ENCODE assay signal across 8 cellular contexts in the genomic region with DNA sequence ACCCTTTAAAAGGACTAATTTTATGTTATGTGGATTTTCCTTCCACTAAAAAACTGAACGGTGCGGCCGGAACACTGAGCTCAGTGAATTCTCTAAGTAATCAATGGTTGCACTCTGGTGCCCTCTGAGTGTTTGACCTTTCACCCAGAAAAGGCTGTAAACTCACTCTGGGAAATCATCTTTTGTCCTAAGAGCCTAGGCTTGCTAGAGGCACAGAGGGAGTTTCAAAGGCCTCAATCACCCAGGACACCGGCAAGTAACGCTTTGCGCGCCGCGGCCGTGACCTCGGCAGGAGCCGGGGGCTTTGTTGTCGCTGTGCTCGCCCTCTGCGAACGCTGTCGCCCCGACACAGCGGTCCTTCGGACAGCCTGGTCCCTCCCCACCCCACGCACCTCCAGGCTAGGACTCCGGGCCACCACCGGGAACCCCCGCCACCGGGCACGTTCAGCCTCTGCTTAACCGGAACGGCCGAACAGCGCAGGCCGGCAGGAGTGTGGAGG.
DNase-seq lines count a peak whose midpoint lies in the region; ATAC-seq and TF ChIP-seq lines count a peak whose summit lies in the region.

No MANE protein-coding gene starts in this region.

- peaks cover 15% of the 10 kb centered on the region for H3K36me3 Mint-ChIP-seq in T-helper 2 cell treated with Interferon-gamma antibody and Interleukin-4, amounts not matched to agents 5 μg/mL and 100 μg/mL, for 36 hours (ENCODE audit: low read depth)
- peaks cover 40% of the 10 kb centered on the region for H3K36me3 Mint-ChIP-seq in effector memory CD8-positive, alpha-beta T cell (ENCODE audit: insufficient read depth)
- peaks cover 4% of the 10 kb centered on the region for H3K36me3 Mint-ChIP-seq in nephron (ENCODE audit: low read depth)

- peak overlapping the region; percentile 85 for H3K27ac Mint-ChIP-seq in T-helper 2 cell treated with Interferon-gamma antibody and Interleukin-4, amounts not matched to agents 5 μg/mL and 100 μg/mL, for 36 hours
- H3K27ac Mint-ChIP-seq in effector memory CD8-positive, alpha-beta T cell, result peak overlapping the region; percentile 96 to 99
- H3K27ac Mint-ChIP-seq in nephron, result peak overlapping the region; percentile 64 to 93 (median 89)

- H3K9me3 Mint-ChIP-seq in T-helper 2 cell treated with Interferon-gamma antibody and Interleukin-4, amounts not matched to agents 5 μg/mL and 100 μg/mL, for 36 hours, result no peaks in the 10 kb centered on the region
- no peaks in the 10 kb centered on the region for H3K9me3 Mint-ChIP-seq in effector memory CD8-positive, alpha-beta T cell
- no peaks in the 10 kb centered on the region for H3K9me3 Mint-ChIP-seq in nephron

- ATAC-seq in HG02678 (IDR thresholded peaks at IDR 0.05; ENCODE audit: unreplicated experiment), result peak; percentile 28
- ATAC-seq in effector memory CD8-positive, alpha-beta T cell (replicated peaks), result no peak

- peak overlapping the region; percentile 89 for H3K4me3 Mint-ChIP-seq in T-helper 2 cell treated with Interferon-gamma antibody and Interleukin-4, amounts not matched to agents 5 μg/mL and 100 μg/mL, for 36 hours
- H3K4me3 Mint-ChIP-seq in effector memory CD8-positive, alpha-beta T cell, result peak overlapping the region; percentile 89 to 95
- peak overlapping the region; percentile 86 to 95 (median 91) for H3K4me3 Mint-ChIP-seq in nephron

- TF ChIP-seq CTCF in nephron (IDR thresholded peaks at IDR 0.05; ENCODE audit: unreplicated experiment in 3 of 3), result no peak

- no peaks in the 10 kb centered on the region for H3K27me3 Mint-ChIP-seq in T-helper 2 cell treated with Interferon-gamma antibody and Interleukin-4, amounts not matched to agents 5 μg/mL and 100 μg/mL, for 36 hours (ENCODE audit: low read depth)
- H3K27me3 Mint-ChIP-seq in effector memory CD8-positive, alpha-beta T cell, result no peaks in the 10 kb centered on the region
- peaks cover 3% of the 10 kb centered on the region for H3K27me3 Mint-ChIP-seq in nephron (ENCODE audit: low read depth)

- peaks cover 37% of the 10 kb centered on the region for H3K4me1 Mint-ChIP-seq in T-helper 2 cell treated with Interferon-gamma antibody and Interleukin-4, amounts not matched to agents 5 μg/mL and 100 μg/mL, for 36 hours (ENCODE audit: low read depth)
- H3K4me1 Mint-ChIP-seq in effector memory CD8-positive, alpha-beta T cell (ENCODE audit: low read depth in 2 of 2), result peaks cover 21 to 42% of the 10 kb centered on the region in 2 donors
- peaks cover 20% of the 10 kb centered on the region for H3K4me1 Mint-ChIP-seq in nephron

- DNase-seq in T-helper 2 cell treated with Interferon-gamma antibody and Interleukin-4, amounts not matched to agents 5 μg/mL and 100 μg/mL, for 36 hours (ENCODE audit: low spot score), result no peak
- no peak for DNase-seq in T-helper 2 cell
- DNase-seq in OCI-M1 (lab: John Stamatoyannopoulos, UW), result peak; percentile 71
- DNase-seq in effector memory CD8-positive, alpha-beta T cell, result no peak
- DNase-seq in DMS153 (lab: John Stamatoyannopoulos, UW), result no peak
- DNase-seq in activated gamma-delta T cell treated with Interleukin-2 at 50 U/mL for 16 hours, result no peak
